In genomic region chr19:18086590-18087138, GRCh38 we compare ENCODE assay signal across 1 cellular context.
A peak's percentile ranks its signal among the peaks of the same experiment; 100 is the strongest.
TF ChIP-seq lines count a peak whose summit lies in the region.

TSS of gene IL12RB1 (minus strand) at chr19:18086934. CDS start at chr19:18086823, 111 bp downstream.

TF ChIP-seq in K562, 482 proteins besides CTCF, POLR2A, EP300 and RAD21 (continued from another document):
- TF ChIP-seq, protein P1, sequence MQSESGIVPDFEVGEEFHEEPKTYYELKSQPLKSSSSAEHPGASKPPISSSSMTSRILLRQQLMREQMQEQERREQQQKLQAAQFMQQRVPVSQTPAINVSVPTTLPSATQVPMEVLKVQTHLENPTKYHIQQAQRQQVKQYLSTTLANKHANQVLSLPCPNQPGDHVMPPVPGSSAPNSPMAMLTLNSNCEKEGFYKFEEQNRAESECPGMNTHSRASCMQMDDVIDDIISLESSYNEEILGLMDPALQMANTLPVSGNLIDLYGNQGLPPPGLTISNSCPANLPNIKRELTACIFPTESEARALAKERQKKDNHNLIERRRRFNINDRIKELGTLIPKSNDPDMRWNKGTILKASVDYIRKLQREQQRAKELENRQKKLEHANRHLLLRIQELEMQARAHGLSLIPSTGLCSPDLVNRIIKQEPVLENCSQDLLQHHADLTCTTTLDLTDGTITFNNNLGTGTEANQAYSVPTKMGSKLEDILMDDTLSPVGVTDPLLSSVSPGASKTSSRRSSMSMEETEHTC (IDR thresholded peaks at IDR 0.05) = no peak
- TF ChIP-seq TRIM28 (IDR thresholded peaks at IDR 0.05) = no peak
- no peak for TF ChIP-seq ZNF644 (tag; IDR thresholded peaks at IDR 0.05; ENCODE audit: low read depth)
- no peak for TF ChIP-seq BRCA1 (IDR thresholded peaks at IDR 0.05)
- no peak for TF ChIP-seq BRCA1 (CRISPR knock-in tag; IDR thresholded peaks at IDR 0.05)
- TF ChIP-seq, protein P2, sequence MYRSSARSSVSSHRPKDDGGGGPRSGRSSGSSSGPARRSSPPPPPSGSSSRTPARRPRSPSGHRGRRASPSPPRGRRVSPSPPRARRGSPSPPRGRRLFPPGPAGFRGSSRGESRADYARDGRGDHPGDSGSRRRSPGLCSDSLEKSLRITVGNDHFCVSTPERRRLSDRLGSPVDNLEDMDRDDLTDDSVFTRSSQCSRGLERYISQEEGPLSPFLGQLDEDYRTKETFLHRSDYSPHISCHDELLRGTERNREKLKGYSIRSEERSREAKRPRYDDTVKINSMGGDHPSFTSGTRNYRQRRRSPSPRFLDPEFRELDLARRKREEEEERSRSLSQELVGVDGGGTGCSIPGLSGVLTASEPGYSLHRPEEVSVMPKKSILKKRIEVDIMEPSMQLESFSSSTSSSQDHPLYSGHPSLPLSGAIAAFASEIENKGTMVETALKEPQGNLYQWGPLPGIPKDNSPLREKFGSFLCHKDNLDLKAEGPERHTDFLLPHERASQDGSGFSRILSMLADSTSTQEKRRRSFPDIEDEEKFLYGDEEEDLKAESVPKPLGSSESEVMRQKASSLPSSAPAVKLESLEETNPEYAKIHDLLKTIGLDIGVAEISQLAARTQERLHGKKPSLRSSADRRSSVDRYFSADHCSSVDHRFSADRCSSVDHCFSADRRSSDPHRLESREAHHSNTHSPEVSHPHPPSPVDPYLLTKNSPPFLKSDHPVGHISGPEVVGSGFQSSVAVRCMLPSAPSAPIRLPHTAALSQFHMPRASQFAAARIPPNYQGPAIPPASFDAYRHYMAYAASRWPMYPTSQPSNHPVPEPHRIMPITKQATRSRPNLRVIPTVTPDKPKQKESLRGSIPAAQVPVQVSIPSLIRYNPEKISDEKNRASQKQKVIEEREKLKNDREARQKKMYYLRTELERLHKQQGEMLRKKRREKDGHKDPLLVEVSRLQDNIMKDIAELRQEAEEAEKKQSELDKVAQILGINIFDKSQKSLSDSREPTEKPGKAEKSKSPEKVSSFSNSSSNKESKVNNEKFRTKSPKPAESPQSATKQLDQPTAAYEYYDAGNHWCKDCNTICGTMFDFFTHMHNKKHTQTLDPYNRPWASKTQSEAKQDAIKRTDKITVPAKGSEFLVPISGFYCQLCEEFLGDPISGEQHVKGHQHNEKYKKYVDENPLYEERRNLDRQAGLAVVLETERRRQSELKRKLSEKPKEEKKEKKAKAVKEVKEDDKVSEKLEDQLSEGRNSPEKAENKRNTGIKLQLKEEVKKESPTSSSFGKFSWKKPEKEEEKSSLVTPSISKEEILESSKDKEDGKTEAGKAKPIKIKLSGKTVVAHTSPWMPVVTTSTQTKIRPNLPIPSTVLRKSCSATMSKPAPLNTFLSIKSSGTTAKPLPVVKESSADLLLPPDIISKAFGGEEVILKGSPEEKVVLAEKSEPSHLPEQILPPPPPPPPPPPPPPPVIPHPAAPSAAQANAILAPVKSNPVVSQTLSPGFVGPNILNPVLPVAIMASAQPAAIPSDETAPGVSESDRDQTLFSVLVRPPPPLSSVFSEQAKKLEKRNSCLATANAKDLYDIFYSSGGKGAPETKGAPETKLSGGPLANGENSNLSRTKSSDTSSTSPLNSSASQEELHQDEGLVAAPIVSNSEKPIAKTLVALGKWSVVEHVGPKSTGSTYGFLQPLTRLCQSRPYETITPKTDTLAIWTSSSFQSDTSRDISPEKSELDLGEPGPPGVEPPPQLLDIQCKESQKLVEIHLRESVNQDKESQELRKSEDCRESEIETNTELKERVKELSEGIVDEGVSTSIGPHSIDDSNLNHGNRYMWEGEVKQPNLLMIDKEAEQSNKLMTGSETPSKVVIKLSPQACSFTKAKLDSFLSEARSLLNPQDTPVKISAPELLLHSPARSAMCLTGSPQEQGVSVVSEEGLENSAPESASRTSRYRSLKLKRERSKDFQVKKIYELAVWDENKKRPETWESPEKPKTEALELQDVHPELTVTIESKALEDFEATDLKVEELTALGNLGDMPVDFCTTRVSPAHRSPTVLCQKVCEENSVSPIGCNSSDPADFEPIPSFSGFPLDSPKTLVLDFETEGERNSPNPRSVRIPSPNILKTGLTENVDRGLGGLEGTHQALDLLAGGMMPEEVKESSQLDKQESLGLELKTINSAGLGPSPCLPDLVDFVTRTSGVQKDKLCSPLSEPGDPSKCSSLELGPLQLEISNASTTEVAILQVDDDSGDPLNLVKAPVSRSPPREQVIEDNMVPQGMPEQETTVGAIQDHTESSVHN (IDR thresholded peaks at IDR 0.05; ENCODE audit: borderline replicate concordance in 1 of 2, low read depth in 1 of 2) = no peak
- TF ChIP-seq ZNF511 (CRISPR knock-in tag; IDR thresholded peaks at IDR 0.05) = no peak
- no peak for TF ChIP-seq ZNF766 (CRISPR knock-in tag; conservative IDR thresholded peaks at IDR 0.05)
- TF ChIP-seq HMBOX1 (IDR thresholded peaks at IDR 0.05) = no peak
- TF ChIP-seq EWSR1 (IDR thresholded peaks at IDR 0.05; ENCODE audit: borderline replicate concordance, low read depth, partially characterized antibody) = no peak
- no peak for TF ChIP-seq RBM14 (IDR thresholded peaks at IDR 0.05; ENCODE audit: borderline replicate concordance, insufficient read depth, low read depth, low read length)
- peak in 1 of 2 experiments; percentile 65; a peak in 1 of 4 replicates for TF ChIP-seq RCOR1 (IDR thresholded peaks at IDR 0.05; ENCODE audit: borderline replicate concordance in 1 of 2, low read depth in 2 of 2, low read length in 2 of 2)
- no peak for TF ChIP-seq ZNF584 (CRISPR knock-in tag; IDR thresholded peaks at IDR 0.05; ENCODE audit: low read depth)
- TF ChIP-seq, protein P3, sequence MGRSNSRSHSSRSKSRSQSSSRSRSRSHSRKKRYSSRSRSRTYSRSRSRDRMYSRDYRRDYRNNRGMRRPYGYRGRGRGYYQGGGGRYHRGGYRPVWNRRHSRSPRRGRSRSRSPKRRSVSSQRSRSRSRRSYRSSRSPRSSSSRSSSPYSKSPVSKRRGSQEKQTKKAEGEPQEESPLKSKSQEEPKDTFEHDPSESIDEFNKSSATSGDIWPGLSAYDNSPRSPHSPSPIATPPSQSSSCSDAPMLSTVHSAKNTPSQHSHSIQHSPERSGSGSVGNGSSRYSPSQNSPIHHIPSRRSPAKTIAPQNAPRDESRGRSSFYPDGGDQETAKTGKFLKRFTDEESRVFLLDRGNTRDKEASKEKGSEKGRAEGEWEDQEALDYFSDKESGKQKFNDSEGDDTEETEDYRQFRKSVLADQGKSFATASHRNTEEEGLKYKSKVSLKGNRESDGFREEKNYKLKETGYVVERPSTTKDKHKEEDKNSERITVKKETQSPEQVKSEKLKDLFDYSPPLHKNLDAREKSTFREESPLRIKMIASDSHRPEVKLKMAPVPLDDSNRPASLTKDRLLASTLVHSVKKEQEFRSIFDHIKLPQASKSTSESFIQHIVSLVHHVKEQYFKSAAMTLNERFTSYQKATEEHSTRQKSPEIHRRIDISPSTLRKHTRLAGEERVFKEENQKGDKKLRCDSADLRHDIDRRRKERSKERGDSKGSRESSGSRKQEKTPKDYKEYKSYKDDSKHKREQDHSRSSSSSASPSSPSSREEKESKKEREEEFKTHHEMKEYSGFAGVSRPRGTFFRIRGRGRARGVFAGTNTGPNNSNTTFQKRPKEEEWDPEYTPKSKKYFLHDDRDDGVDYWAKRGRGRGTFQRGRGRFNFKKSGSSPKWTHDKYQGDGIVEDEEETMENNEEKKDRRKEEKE (IDR thresholded peaks at IDR 0.05; ENCODE audit: borderline replicate concordance in 1 of 2, control insufficient read depth in 1 of 2, low read depth in 2 of 2, low read length in 1 of 2) = no peak
- TF ChIP-seq SIX5 (IDR thresholded peaks at IDR 0.05; ENCODE audit: borderline replicate concordance in 1 of 2, insufficient read depth in 1 of 2, low read depth in 1 of 2, low read length in 2 of 2) = no peak
- TF ChIP-seq ZNF561 (CRISPR knock-in tag; conservative IDR thresholded peaks at IDR 0.05) = no peak
- peak; percentile 76; the same call in 1 of the 2 replicates for TF ChIP-seq HDAC2 (IDR thresholded peaks at IDR 0.05)
- no peak for TF ChIP-seq MIER1 (IDR thresholded peaks at IDR 0.05; ENCODE audit: low read depth)
- TF ChIP-seq ESRRB (CRISPR knock-in tag; IDR thresholded peaks at IDR 0.05; ENCODE audit: borderline replicate concordance) = no peak
- no peak for TF ChIP-seq ZFP1 (CRISPR knock-in tag; IDR thresholded peaks at IDR 0.05)
- TF ChIP-seq EZH2 (IDR thresholded peaks at IDR 0.05; ENCODE audit: borderline replicate concordance, low read depth, low read length) = no peak
- no peak for TF ChIP-seq FOXP4 (CRISPR knock-in tag; IDR thresholded peaks at IDR 0.05; ENCODE audit: borderline replicate concordance)
- TF ChIP-seq, protein P4, sequence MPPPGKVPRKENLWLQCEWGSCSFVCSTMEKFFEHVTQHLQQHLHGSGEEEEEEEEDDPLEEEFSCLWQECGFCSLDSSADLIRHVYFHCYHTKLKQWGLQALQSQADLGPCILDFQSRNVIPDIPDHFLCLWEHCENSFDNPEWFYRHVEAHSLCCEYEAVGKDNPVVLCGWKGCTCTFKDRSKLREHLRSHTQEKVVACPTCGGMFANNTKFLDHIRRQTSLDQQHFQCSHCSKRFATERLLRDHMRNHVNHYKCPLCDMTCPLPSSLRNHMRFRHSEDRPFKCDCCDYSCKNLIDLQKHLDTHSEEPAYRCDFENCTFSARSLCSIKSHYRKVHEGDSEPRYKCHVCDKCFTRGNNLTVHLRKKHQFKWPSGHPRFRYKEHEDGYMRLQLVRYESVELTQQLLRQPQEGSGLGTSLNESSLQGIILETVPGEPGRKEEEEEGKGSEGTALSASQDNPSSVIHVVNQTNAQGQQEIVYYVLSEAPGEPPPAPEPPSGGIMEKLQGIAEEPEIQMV (tag; conservative IDR thresholded peaks at IDR 0.05; ENCODE audit: low read depth) = no peak
- TF ChIP-seq TRIM24 (IDR thresholded peaks at IDR 0.05) = no peak
- peak; percentile 82 for TF ChIP-seq ZFP36 (IDR thresholded peaks at IDR 0.05; ENCODE audit: low read depth, low read length, partially characterized antibody)
- TF ChIP-seq, protein P5, sequence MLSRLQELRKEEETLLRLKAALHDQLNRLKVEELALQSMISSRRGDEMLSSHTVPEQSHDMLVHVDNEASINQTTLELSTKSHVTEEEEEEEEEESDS (CRISPR knock-in tag; IDR thresholded peaks at IDR 0.05) = no peak
